Comparison of ENCODE assay signal across 8 cellular contexts in genomic region chr4:68622731-68623130, GRCh38.
ATAC-seq, FAIRE-seq and TF ChIP-seq lines count a peak whose summit lies in the region.
"Not testable (repeated sequence)": the region's sequence is repeated elsewhere in the genome, so short reads cannot be mapped to it uniquely, and the experiment has no call there.

No MANE protein-coding gene starts in this region.

- peak; percentile 9 for FAIRE-seq in islet of Langerhans (lab: Jason Lieb, UNC)

- not testable (repeated sequence) for TF ChIP-seq CTCF in 22Rv1 (IDR thresholded peaks at IDR 0.05)

- ATAC-seq in GM18511 (IDR thresholded peaks at IDR 0.05; ENCODE audit: unreplicated experiment) (peak; percentile 88), GM18909 (IDR thresholded peaks at IDR 0.05; ENCODE audit: poor library complexity, unreplicated experiment) (peak; percentile 75), GM19467 (IDR thresholded peaks at IDR 0.05; ENCODE audit: unreplicated experiment) (peak; percentile 81), HG02852 (IDR thresholded peaks at IDR 0.05; ENCODE audit: unreplicated experiment) (peak; percentile 80), HG03159 (IDR thresholded peaks at IDR 0.05; ENCODE audit: unreplicated experiment) (peak; percentile 77), HG03520 (IDR thresholded peaks at IDR 0.05; ENCODE audit: unreplicated experiment) (peak; percentile 71)

- H3K27ac ChIP-seq in 22Rv1: peak overlapping the region; percentile 41; the same call in 1 of the 2 replicates

Comparison
In these comparisons a context has a peak if more than half of its experiments do, and no peak if none do; other contexts are left out.
1. Peak in every context shown above with its lines: ATAC-seq and H3K27ac ChIP-seq.